Comparison of ENCODE assay signal across 8 cellular contexts in genomic region chr14:88824314-88825077, GRCh38. TPM values are rescaled to one million over a fixed set of nuclear protein-coding genes. Genes with fewer than 3 reads are reported as not detected.
DNase-seq lines count a peak whose midpoint lies in the region; ATAC-seq and TF ChIP-seq lines count a peak whose summit lies in the region.

TTC8 (plus strand) TSS chr14:88824651; CDS start chr14:88824708, 57 bp downstream.

- H3K36me3 ChIP-seq in upper lobe of right lung, result no peaks in the 10 kb centered on the region

- peak within 1 kb of the TSS; percentile 95 for H3K27ac ChIP-seq in upper lobe of right lung

- ATAC-seq in GM18498 (IDR thresholded peaks at IDR 0.05; ENCODE audit: unreplicated experiment) (peak; percentile 100), HG02885 (IDR thresholded peaks at IDR 0.05; ENCODE audit: poor library complexity, unreplicated experiment) (peak; percentile 97), T-helper 17 cell (peak; percentile 96), left ventricle myocardium superior (peak; percentile 100), upper lobe of right lung (peak; percentile 99)

- H3K27me3 ChIP-seq in upper lobe of right lung, result no peaks in the 10 kb centered on the region

- no peaks in the 10 kb centered on the region for H3K9me3 Mint-ChIP-seq in progenitor cell of endocrine pancreas (ENCODE audit: low read depth)

- H3K4me3 ChIP-seq in upper lobe of right lung, result peak within 1 kb of the TSS; percentile 86

- intact Hi-C loops in left ventricle myocardium superior (cut with micrococcal nuclease) (no loop called here), upper lobe of right lung (cut with DNase I) (no loop called here)

- DNase-seq in NCI-H1694 treated with DMSO at 0.1 percent for 48 hours (lab: John Stamatoyannopoulos, UW) (peak; percentile 96), T-helper 17 cell (peak; percentile 63 to 79 (median 65)), anterior cingulate cortex (lab: John Stamatoyannopoulos, UW) (peak; percentile 44 to 95 (median 80)), left ventricle myocardium superior (peak; percentile 92), progenitor cell of endocrine pancreas (ENCODE audit: low spot score, unreplicated experiment) (peak; percentile 69), upper lobe of right lung (peak; percentile 95)

- TF ChIP-seq CTCF in progenitor cell of endocrine pancreas (IDR thresholded peaks at IDR 0.05; ENCODE audit: unreplicated experiment) (no peak), upper lobe of right lung (IDR thresholded peaks at IDR 0.05) (no peak)

- H3K9me3 ChIP-seq in T-helper 17 cell (ENCODE audit: control insufficient read depth, low read length, poor library complexity, severe bottlenecking), result no peaks in the 10 kb centered on the region
- no peaks in the 10 kb centered on the region for H3K9me3 ChIP-seq in upper lobe of right lung

- H3K4me1 ChIP-seq in upper lobe of right lung, result peaks cover 6% of the 10 kb centered on the region

- peak within 1 kb of the TSS; percentile 97 for H3K27ac Mint-ChIP-seq in T-helper 17 cell
- peak within 1 kb of the TSS; percentile 100 for H3K27ac Mint-ChIP-seq in progenitor cell of endocrine pancreas

- peaks cover 13% of the 10 kb centered on the region for H3K27me3 Mint-ChIP-seq in T-helper 17 cell
- H3K27me3 Mint-ChIP-seq in progenitor cell of endocrine pancreas, result no peaks in the 10 kb centered on the region

- peaks cover 9% of the 10 kb centered on the region for H3K4me1 Mint-ChIP-seq in T-helper 17 cell
- peaks cover 29% of the 10 kb centered on the region for H3K4me1 Mint-ChIP-seq in progenitor cell of endocrine pancreas (ENCODE audit: low read depth)

- H3K36me3 Mint-ChIP-seq in T-helper 17 cell (ENCODE audit: low read depth), result no peaks in the 10 kb centered on the region
- H3K36me3 Mint-ChIP-seq in progenitor cell of endocrine pancreas (ENCODE audit: insufficient read depth), result no peaks in the 10 kb centered on the region

- H3K4me3 Mint-ChIP-seq in T-helper 17 cell (peak within 1 kb of the TSS; percentile 87), progenitor cell of endocrine pancreas (ENCODE audit: low read depth) (peak within 1 kb of the TSS; percentile 92)

RNA-seq across cellular contexts. Expression of gene TTC8, which starts in this region (rescaled TPM):
- total RNA-seq in T-helper 17 cell, result 1 to 10 TPM; 2.8 to 3.4 TPM
- total RNA-seq in left ventricle myocardium superior, result 4.1 TPM
- total RNA-seq in progenitor cell of endocrine pancreas, result 29.7 and 30.0 TPM in 2 replicates
- 11.5 TPM for total RNA-seq in upper lobe of right lung

Comparison
In these comparisons a context has a peak if more than half of its experiments do, and no peak if none do; other contexts are left out.
1. Peak in every context shown above with its lines: DNase-seq, ATAC-seq, H3K4me3 ChIP-seq and H3K27ac ChIP-seq.